ENCODE assay signal across 26 cellular contexts in the genomic region with DNA sequence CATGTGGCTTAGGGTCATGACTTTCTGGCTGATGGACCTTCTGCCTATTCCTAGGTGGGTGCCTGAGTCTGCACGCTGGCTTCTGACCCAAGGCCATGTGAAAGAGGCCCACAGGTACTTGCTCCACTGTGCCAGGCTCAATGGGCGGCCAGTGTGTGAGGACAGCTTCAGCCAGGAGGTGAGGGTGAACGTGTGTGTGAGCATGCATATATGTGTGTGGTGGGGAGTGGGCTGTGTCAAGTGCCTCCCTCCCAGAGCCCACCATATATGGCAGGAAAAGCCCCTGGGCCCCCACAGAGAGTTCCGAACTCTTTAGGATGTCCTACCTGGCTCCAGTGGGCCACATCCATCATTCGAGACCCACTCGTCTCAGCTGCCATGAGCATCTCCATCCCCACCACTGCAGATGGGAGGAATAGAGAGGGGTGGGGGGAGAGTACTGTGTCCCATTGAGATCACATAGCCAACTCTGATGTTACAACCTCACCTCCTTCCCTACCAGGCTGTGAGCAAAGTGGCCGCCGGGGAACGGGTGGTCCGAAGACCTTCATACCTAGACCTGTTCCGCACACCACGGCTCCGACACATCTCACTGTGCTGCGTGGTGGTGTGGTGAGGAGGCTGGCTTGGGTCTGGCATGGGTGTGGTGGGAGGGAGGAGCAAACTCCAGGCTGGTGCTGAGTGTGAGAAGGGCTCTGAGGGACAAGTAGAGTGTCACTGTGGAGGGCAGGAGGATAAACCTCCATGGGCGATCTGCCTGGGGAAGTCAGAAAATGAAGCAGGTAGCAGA. TPM values are rescaled to one million over a fixed set of nuclear protein-coding genes. Genes with fewer than 3 reads are reported as not detected.
A peak's percentile ranks its signal among the peaks of the same experiment; 100 is the strongest.
DNase-seq lines count a peak whose midpoint lies in the region; ATAC-seq, FAIRE-seq and TF ChIP-seq lines count a peak whose summit lies in the region.
"Had no signal": no experiment of that assay in that cellular context is flagged by ENCODE, and none has a peak within 500 bp of the region (broad histone marks: within the 10 kb centered on the region; RNA-seq: fewer than 3 reads in every experiment).

No MANE protein-coding gene starts in this region.

- no peaks in the 10 kb centered on the region for H3K79me2 ChIP-seq in neural progenitor cell (ENCODE audit: low read depth)

- no peak overlapping the region for H2AFZ ChIP-seq in neural progenitor cell (replicated peaks)

- CTCF ChIA-PET in GM10248 (lab: Yijun Ruan, JAX) (interaction anchor here (2.3 kb wide), 1 partner anchor 205 kb away, joined by 6 read pairs; no protein-coding TSS in a partner anchor), HEK293T (lab: Yijun Ruan, JAX) (no interaction called here), RWPE1 (lab: Yijun Ruan, JAX) (no interaction called here)

- WGBS in small intestine, 3 donors: 82 to 89% (median 88%) methylated on average over 15 of the region's 15 CpGs

- no peak overlapping the region for H3K4me3 ChIP-seq in neural progenitor cell
- no peak overlapping the region for H3K4me3 ChIP-seq in small intestine (ENCODE audit: low read depth in 1 of 2, low read length in 2 of 2)
- H3K4me3 ChIP-seq: SK-N-MC had no signal

- no peak overlapping the region for H3K27ac ChIP-seq in neural progenitor cell
- no peak overlapping the region for H3K27ac ChIP-seq in RWPE1
- no peak overlapping the region for H3K27ac ChIP-seq in small intestine (ENCODE audit: low read depth in 1 of 2, low read length in 1 of 2)
- H3K27ac ChIP-seq: SK-N-MC had no signal

- peaks cover 6% of the 10 kb centered on the region for H3K4me1 Mint-ChIP-seq in neural progenitor cell

- DNase-seq in GM10248 (ENCODE audit: extremely low spot score): peak; percentile 10
- peak; percentile 4 for DNase-seq in HEK293T (ENCODE audit: extremely low spot score)
- DNase-seq in islet precursor cell: peak; percentile 40
- no peak for DNase-seq in neural progenitor cell (ENCODE audit: low spot score)
- DNase-seq in KG1 (lab: John Stamatoyannopoulos, UW): no peak
- DNase-seq in RWPE1 (ENCODE audit: low spot score): no peak
- DNase-seq in small intestine: no peak
- DNase-seq: Kasumi-1, NCI-H1694, NCI-H2081, NCI-H2171 treated with DMSO at 0.1 percent for 48 hours, NCI-H524 treated with DMSO at 0.1 percent for 48 hours, NCI-H82, SHP77 treated with DMSO at 0.1 percent for 48 hours had no signal

- no peaks in the 10 kb centered on the region for H3K9me3 ChIP-seq in neural progenitor cell (ENCODE audit: low read depth)
- H3K9me3 ChIP-seq in small intestine (ENCODE audit: control insufficient read depth, low read depth): no peaks in the 10 kb centered on the region

- H4K20me1 ChIP-seq in neural progenitor cell (ENCODE audit: low read depth): no peaks in the 10 kb centered on the region

- no peak for ATAC-seq in HG02840 (IDR thresholded peaks at IDR 0.05; ENCODE audit: low FRiP score, unreplicated experiment)

- peaks cover 6% of the 10 kb centered on the region for H3F3A ChIP-seq in neural progenitor cell (ENCODE audit: low read depth)

- H3K4me1 ChIP-seq in neural progenitor cell: peaks cover 12% of the 10 kb centered on the region
- H3K4me1 ChIP-seq in small intestine (ENCODE audit: control insufficient read depth in 2 of 2, insufficient read depth in 1 of 2, low read depth in 1 of 2, low read length in 1 of 2): no peaks in the 10 kb centered on the region

- H3K4me3 Mint-ChIP-seq in neural progenitor cell: no peak overlapping the region
- H3K4me3 Mint-ChIP-seq: CD14-positive monocyte, IgD-negative memory B cell had no signal

- FAIRE-seq in small intestine (lab: Jason Lieb, UNC): no peak
- FAIRE-seq: A204.1, G401.6, GM19239, H54, RCC 7860 had no signal

- H3K27ac Mint-ChIP-seq in neural progenitor cell: peak overlapping the region; percentile 81
- H3K27ac Mint-ChIP-seq: CD14-positive monocyte, IgD-negative memory B cell had no signal

- H3K36me3 ChIP-seq in neural progenitor cell (no peaks in the 10 kb centered on the region), small intestine (ENCODE audit: control insufficient read depth in 2 of 2, insufficient read depth in 2 of 2, low read length in 2 of 2) (no peaks in the 10 kb centered on the region)

- no peaks in the 10 kb centered on the region for H3K27me3 ChIP-seq in neural progenitor cell
- H3K27me3 ChIP-seq in small intestine (ENCODE audit: control insufficient read depth in 2 of 2, insufficient read depth in 2 of 2, low read length in 2 of 2): no peaks in the 10 kb centered on the region

- TF ChIP-seq CTCF in GM10248 (IDR thresholded peaks at IDR 0.05; ENCODE audit: control extremely low read depth, extremely low read depth, low read depth, missing control alignments) (no peak), neural progenitor cell (IDR thresholded peaks at IDR 0.05) (no peak), RWPE1 (conservative IDR thresholded peaks at IDR 0.05; ENCODE audit: low read depth) (no peak)

- H3K9me3 Mint-ChIP-seq in neural progenitor cell: no peaks in the 10 kb centered on the region
- H3K9me3 Mint-ChIP-seq: CD14-positive monocyte had no signal

- H3K9ac ChIP-seq in neural progenitor cell: no peak overlapping the region

- peaks cover 6% of the 10 kb centered on the region for H3K27me3 Mint-ChIP-seq in neural progenitor cell (ENCODE audit: insufficient read depth, low read depth)

- H3K4me2 ChIP-seq in neural progenitor cell: no peak overlapping the region

- H3K36me3 Mint-ChIP-seq in neural progenitor cell: no peaks in the 10 kb centered on the region
- H3K36me3 Mint-ChIP-seq: CD14-positive monocyte had no signal

- POLR2A ChIA-PET in GM10248 (lab: Yijun Ruan, JAX): no interaction called here
- POLR2A ChIA-PET in HEK293T (lab: Yijun Ruan, JAX): no interaction called here
- POLR2A ChIA-PET in RWPE1 (lab: Yijun Ruan, JAX; ENCODE audit: low non-redundant PET): no interaction called here

TF ChIP-seq in HEK293T, 16 proteins besides CTCF, POLR2A, EP300 and RAD21:
- no peak for TF ChIP-seq ARNT (IDR thresholded peaks at IDR 0.05)
- no peak for TF ChIP-seq ELF4 (IDR thresholded peaks at IDR 0.05)
- TF ChIP-seq L3MBTL2 (conservative IDR thresholded peaks at IDR 0.05): no peak
- no peak for TF ChIP-seq LEF1 (IDR thresholded peaks at IDR 0.05; ENCODE audit: borderline replicate concordance)
- TF ChIP-seq TARDBP (IDR thresholded peaks at IDR 0.05): no peak
- TF ChIP-seq FOXM1 (IDR thresholded peaks at IDR 0.05; ENCODE audit: borderline replicate concordance): no peak
- TF ChIP-seq HDGF (IDR thresholded peaks at IDR 0.05; ENCODE audit: borderline replicate concordance): no peak
- no peak for TF ChIP-seq NFRKB (IDR thresholded peaks at IDR 0.05)
- no peak for TF ChIP-seq SP1 (IDR thresholded peaks at IDR 0.05)
- TF ChIP-seq CTBP1 (IDR thresholded peaks at IDR 0.05; ENCODE audit: borderline replicate concordance): no peak
- TF ChIP-seq, protein P1, sequence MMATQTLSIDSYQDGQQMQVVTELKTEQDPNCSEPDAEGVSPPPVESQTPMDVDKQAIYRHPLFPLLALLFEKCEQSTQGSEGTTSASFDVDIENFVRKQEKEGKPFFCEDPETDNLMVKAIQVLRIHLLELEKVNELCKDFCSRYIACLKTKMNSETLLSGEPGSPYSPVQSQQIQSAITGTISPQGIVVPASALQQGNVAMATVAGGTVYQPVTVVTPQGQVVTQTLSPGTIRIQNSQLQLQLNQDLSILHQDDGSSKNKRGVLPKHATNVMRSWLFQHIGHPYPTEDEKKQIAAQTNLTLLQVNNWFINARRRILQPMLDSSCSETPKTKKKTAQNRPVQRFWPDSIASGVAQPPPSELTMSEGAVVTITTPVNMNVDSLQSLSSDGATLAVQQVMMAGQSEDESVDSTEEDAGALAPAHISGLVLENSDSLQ (IDR thresholded peaks at IDR 0.05): no peak
- no peak for TF ChIP-seq FOXK2 (IDR thresholded peaks at IDR 0.05)
- TF ChIP-seq FOXA1 (IDR thresholded peaks at IDR 0.05): no peak
- no peak for TF ChIP-seq ZNF384 (IDR thresholded peaks at IDR 0.05)
- no peak for TF ChIP-seq SUZ12 (IDR thresholded peaks at IDR 0.05)
- TF ChIP-seq BHLHE40 (IDR thresholded peaks at IDR 0.05; ENCODE audit: borderline replicate concordance): no peak

RNA-seq across cellular contexts. Expression of a gene that starts 3.2 kb away (rescaled TPM):
- total RNA-seq in neural progenitor cell (ENCODE audit: low replicate concordance): not detected in 2 replicates
- polyA plus RNA-seq in small intestine: under 1 TPM in 1 of 3 donors, not detected in 2; 0.10 TPM
- total RNA-seq: Daoy, MCF 10A, OCI-LY7 had no signal
- polyA plus RNA-seq: CD14-positive monocyte, IgD-negative memory B cell had no signal

RNA-seq across cellular contexts. Expression of a gene that starts 7.3 kb away (rescaled TPM):
- 21.3 and 35.4 TPM in 2 replicates for total RNA-seq in neural progenitor cell (ENCODE audit: low replicate concordance)
- 1 to 10 TPM in 2 of 3 donors, under 1 TPM in 1; 0.89 to 2.7 (median 2.3) TPM for polyA plus RNA-seq in small intestine
- total RNA-seq: MCF 10A had no signal

RNA-seq across cellular contexts. Expression of a gene that starts 58.0 kb away (rescaled TPM):
- total RNA-seq in neural progenitor cell (ENCODE audit: low replicate concordance): 1.7 and 3.2 TPM in 2 replicates
- polyA plus RNA-seq in small intestine: 1 to 10 TPM in 1 of 3 donors, under 1 TPM in 2; 0.89 to 1.1 (median 1.00) TPM
- total RNA-seq: Daoy, MCF 10A had no signal
- polyA plus RNA-seq: CD14-positive monocyte had no signal

Comparison
In these comparisons a context has a peak if more than half of its experiments do, and no peak if none do; other contexts are left out.
1. DNase-seq: peak in GM10248 (single experiment), HEK293T (single experiment) and islet precursor cell (single experiment); none in neural progenitor cell (single experiment), KG1 (single experiment), RWPE1 (single experiment) and small intestine (single experiment).